ENCODE assay signal across 31 cellular contexts in the genomic region with DNA sequence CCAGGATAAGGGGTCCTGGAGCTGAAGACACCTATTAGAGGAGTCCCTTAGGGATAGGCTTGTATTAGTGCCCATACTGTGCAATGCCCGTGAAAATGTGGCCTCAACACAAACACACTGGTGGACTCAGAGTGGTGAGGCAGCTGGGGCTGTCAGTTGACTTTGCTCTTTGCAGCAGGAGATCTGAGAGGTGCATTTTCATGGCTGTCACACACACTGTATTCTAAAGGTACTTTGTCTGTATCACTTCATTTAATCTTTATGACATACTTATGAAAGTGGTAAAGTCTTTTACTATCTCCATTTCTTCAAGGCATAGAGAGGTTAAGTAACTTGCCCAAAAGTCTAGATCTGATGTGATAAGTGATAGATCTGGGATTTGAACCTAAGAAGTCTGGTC.
"Had no signal": no experiment of that assay in that cellular context is flagged by ENCODE, and none has a peak within 500 bp of the region (broad histone marks: within the 10 kb centered on the region; RNA-seq: fewer than 3 reads in every experiment).

No MANE protein-coding gene starts in this region.

- DNase-seq: activated CD4-positive, alpha-beta memory T cell treated with anti-CD3 and anti-CD28 coated beads for 36 hours; activated CD4-positive, alpha-beta T cell treated with anti-CD3 and anti-CD28 coated beads for 4 hours; activated CD4-positive, alpha-beta T cell treated with anti-CD3 and anti-CD28 coated beads, Interleukin-2, amount 10 ng/mL, durations not matched to agents 24 days and 14 days; activated CD4-positive, alpha-beta T cell treated with anti-CD3 and anti-CD28 coated beads, Interleukin-2, amount 50 U/mL, for 1 hour; activated CD4-positive, alpha-beta T cell treated with anti-CD3 and anti-CD28 coated beads, Interleukin-2, amount 50 U/mL, for 4 hours; activated CD4-positive, CD25-positive, alpha-beta regulatory T cell; activated CD8-positive, alpha-beta memory T cell treated with anti-CD3 and anti-CD28 coated beads, Interleukin-2, amount 50 U/mL, for 4 hours; activated CD8-positive, alpha-beta T cell treated with anti-CD3 and anti-CD28 coated beads for 36 hours; activated effector memory CD4-positive, alpha-beta T cell treated with anti-CD3 and anti-CD28 coated beads, Interleukin-2, amount 50 U/mL, for 16 hours; activated gamma-delta T cell treated with Interleukin-2 at 50 U/mL for 16 hours; activated naive CD4-positive, alpha-beta T cell; activated naive CD4-positive, alpha-beta T cell treated with anti-CD3 and anti-CD28 coated beads for 36 hours; activated naive CD8-positive, alpha-beta T cell treated with anti-CD3 and anti-CD28 coated beads, Interleukin-2, amount 10 ng/mL, durations not matched to agents 7 days and 5 days; activated naive CD8-positive, alpha-beta T cell treated with anti-CD3 and anti-CD28 coated beads, Interleukin-2, amount 50 U/mL, for 24 hours; activated T-cell treated with anti-CD3 and anti-CD28 coated beads for 4 hours; activated T-cell treated with anti-CD3 and anti-CD28 coated beads, Interleukin-2, amount 50 U/mL, for 1 hour; activated T-cell treated with anti-CD3 and anti-CD28 coated beads, Interleukin-2, amount 50 U/mL, for 4 hours; activated T-cell treated with anti-CD3 and anti-CD28 coated beads, Interleukin-2, amount 50 U/mL, for 72 hours; amygdala; anterior cingulate cortex; caudate nucleus; cerebellar nuclear complex; T-helper 1 cell; T-helper 2 cell; T-helper 9 cell had no signal

- H3K27me3 ChIP-seq: ascending aorta, cardiac muscle cell had no signal

- H3K36me3 ChIP-seq: ascending aorta, cardiac muscle cell had no signal

- H3K4me1 ChIP-seq: ascending aorta had no signal

- H3K4me3 ChIP-seq: ascending aorta, cardiac muscle cell had no signal

- H3K27ac ChIP-seq: ascending aorta, cardiac muscle cell, VCaP had no signal

- H3K9me3 ChIP-seq: ascending aorta had no signal

- ATAC-seq: activated CD4-positive, CD25-positive, alpha-beta regulatory T cell treated with anti-CD3 and anti-CD28 coated beads, Interleukin-2, amount 50 U/mL, for 24 hours; activated CD8-positive, alpha-beta T cell treated with anti-CD3 and anti-CD28 coated beads for 36 hours; activated naive CD8-positive, alpha-beta T cell treated with anti-CD3 and anti-CD28 coated beads, Interleukin-2, amount 50 U/mL, for 24 hours; activated T-cell treated with anti-CD3 and anti-CD28 coated beads, Interleukin-2, amount 50 U/mL, for 4 hours; activated T-cell treated with anti-CD3 and anti-CD28 coated beads, Interleukin-2, amount 50 U/mL, for 72 hours; activated T-helper 17 cell treated with anti-CD3 and anti-CD28 coated beads, Interleukin-2, amount 50 U/mL, for 72 hours; WTC11 had no signal
